In the genomic region with DNA sequence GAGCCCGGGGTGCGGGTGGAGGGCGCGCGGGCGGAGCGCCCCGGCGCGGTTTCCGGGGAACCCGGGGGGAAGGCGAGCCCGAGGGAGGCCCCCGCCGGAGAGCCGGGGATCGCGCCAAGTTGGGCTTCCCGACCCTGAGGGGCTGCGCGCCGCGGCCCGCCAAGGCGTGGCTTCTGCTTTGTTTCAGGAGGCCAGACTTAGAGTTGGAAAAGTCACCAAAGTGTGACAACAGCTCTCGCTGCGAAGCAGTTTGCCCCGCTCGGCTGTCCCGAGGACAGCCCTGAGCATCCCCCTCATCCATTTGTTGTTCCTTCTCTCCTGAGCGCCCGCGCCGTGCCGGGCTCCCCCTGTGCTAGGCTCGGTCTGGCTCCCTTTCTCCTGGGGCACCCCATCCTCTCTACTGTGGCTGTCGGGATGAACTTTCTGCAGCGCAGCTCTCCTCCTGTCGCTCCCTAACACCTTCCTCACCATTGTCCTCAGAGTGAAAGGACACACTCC, we compare ENCODE assay signal across 8 cellular contexts. TPM values are rescaled to one million over a fixed set of nuclear protein-coding genes. Genes with fewer than 3 reads are reported as not detected.
DNase-seq lines count a peak whose midpoint lies in the region; ATAC-seq and TF ChIP-seq lines count a peak whose summit lies in the region.

No MANE protein-coding gene starts in this region.

- H3K4me3 ChIP-seq in RWPE2 (ENCODE audit: severe bottlenecking) (peak overlapping the region; percentile 45), esophagus muscularis mucosa (peak overlapping the region; percentile 83 to 99 (median 86)), neural progenitor cell (peak overlapping the region; percentile 84)

- no peak overlapping the region for H3K27ac ChIP-seq in RWPE2 (ENCODE audit: poor library complexity, severe bottlenecking)
- H3K27ac ChIP-seq in esophagus muscularis mucosa (replicated peaks in 1 of 4): peak overlapping the region; percentile 90 to 94 (median 92)
- no peak overlapping the region for H3K27ac ChIP-seq in neural progenitor cell

- intact Hi-C loops in esophagus muscularis mucosa (cut with DNase I): loop anchor here (5.0 kb wide), 1 partner anchor 35 kb away; no protein-coding TSS in a partner anchor

- 0% methylated on average over 12 of the region's 40 CpGs for WGBS in esophagus muscularis mucosa

- peak; percentile 9 for ATAC-seq in GM18499 (IDR thresholded peaks at IDR 0.05; ENCODE audit: insufficient read depth, unreplicated experiment)
- peak; percentile 34; the same call in 2 of the 3 replicates for ATAC-seq in RWPE2 (ENCODE audit: low read depth)

- H3K4me1 ChIP-seq in RWPE2 (ENCODE audit: insufficient read depth, poor library complexity, severe bottlenecking) (peaks cover 5% of the 10 kb centered on the region), esophagus muscularis mucosa (peaks cover 28 to 65% (median 60%) of the 10 kb centered on the region in 4 donors), neural progenitor cell (peaks cover 15% of the 10 kb centered on the region)

- TF ChIP-seq CTCF in HFFc6 (IDR thresholded peaks at IDR 0.05) (no peak), RWPE2 (IDR thresholded peaks at IDR 0.05; ENCODE audit: poor library complexity, severe bottlenecking) (no peak), esophagus muscularis mucosa (IDR thresholded peaks at IDR 0.05) (no peak), neural progenitor cell (IDR thresholded peaks at IDR 0.05) (no peak)

- DNase-seq in HFFc6: no peak
- DNase-seq in RWPE2 (ENCODE audit: low spot score): no peak
- no peak for DNase-seq in esophagus muscularis mucosa (ENCODE audit: extremely low spot score)
- DNase-seq in neural progenitor cell (ENCODE audit: low spot score): peak; percentile 51
- DNase-seq in AG08395 (ENCODE audit: low spot score): no peak
- DNase-seq in COLO829 (ENCODE audit: low spot score): no peak
- no peak for DNase-seq in superior temporal gyrus (ENCODE audit: extremely low spot score)

- H3K27me3 Mint-ChIP-seq in HFFc6 (ENCODE audit: insufficient read depth) (peaks cover 6% of the 10 kb centered on the region), neural progenitor cell (ENCODE audit: insufficient read depth, low read depth) (peaks cover 48% of the 10 kb centered on the region)

- H3K4me2 ChIP-seq in neural progenitor cell: peak overlapping the region; percentile 94

- peaks cover 9% of the 10 kb centered on the region for H3F3A ChIP-seq in neural progenitor cell (ENCODE audit: low read depth)

- no peaks in the 10 kb centered on the region for H3K9me3 ChIP-seq in RWPE2 (ENCODE audit: severe bottlenecking)
- H3K9me3 ChIP-seq in esophagus muscularis mucosa: no peaks in the 10 kb centered on the region
- H3K9me3 ChIP-seq in neural progenitor cell (ENCODE audit: low read depth): no peaks in the 10 kb centered on the region

- TF ChIP-seq POLR2A in esophagus muscularis mucosa (IDR thresholded peaks at IDR 0.05; ENCODE audit: low read depth): no peak

- H2AFZ ChIP-seq in neural progenitor cell (replicated peaks): peak overlapping the region; percentile 83

- H3K36me3 Mint-ChIP-seq in HFFc6 (ENCODE audit: low read depth): no peaks in the 10 kb centered on the region
- no peaks in the 10 kb centered on the region for H3K36me3 Mint-ChIP-seq in neural progenitor cell

- H3K9me3 Mint-ChIP-seq in HFFc6 (no peaks in the 10 kb centered on the region), neural progenitor cell (peaks cover 3% of the 10 kb centered on the region)

- no peaks in the 10 kb centered on the region for H4K20me1 ChIP-seq in neural progenitor cell (ENCODE audit: low read depth)

- no peak overlapping the region for H3K9ac ChIP-seq in neural progenitor cell

- no peaks in the 10 kb centered on the region for H3K79me2 ChIP-seq in neural progenitor cell (ENCODE audit: low read depth)

- TF ChIP-seq EP300 in esophagus muscularis mucosa (IDR thresholded peaks at IDR 0.05): no peak

- H3K27ac Mint-ChIP-seq in HFFc6 (peak overlapping the region; percentile 58), neural progenitor cell (peak overlapping the region; percentile 48)

- H3K4me3 Mint-ChIP-seq in HFFc6 (peak overlapping the region; percentile 92), neural progenitor cell (peak overlapping the region; percentile 89)

- H3K4me1 Mint-ChIP-seq in HFFc6 (ENCODE audit: low read depth) (peaks cover 35% of the 10 kb centered on the region), neural progenitor cell (peaks cover 11% of the 10 kb centered on the region)

- no peaks in the 10 kb centered on the region for H3K36me3 ChIP-seq in RWPE2 (ENCODE audit: low read depth)
- H3K36me3 ChIP-seq in esophagus muscularis mucosa: no peaks in the 10 kb centered on the region
- H3K36me3 ChIP-seq in neural progenitor cell: no peaks in the 10 kb centered on the region

- H3K27me3 ChIP-seq in RWPE2 (ENCODE audit: insufficient read depth, poor library complexity, severe bottlenecking) (no peaks in the 10 kb centered on the region), esophagus muscularis mucosa (no peaks in the 10 kb centered on the region), neural progenitor cell (peaks cover 58% of the 10 kb centered on the region)

RNA-seq across cellular contexts. Expression of a gene that starts 0.4 kb away (rescaled TPM):
- 10 to 100 TPM; 18.1 to 24.7 (median 23.4) TPM for total RNA-seq in HFFc6 (2021; fragmentation: NEBNext Ultra II Directional; extraction: Animal tissue kit (Norgen Biotek cat#: 25700))
- total RNA-seq in esophagus muscularis mucosa: 10 to 100 TPM; 51.3 to 84.9 (median 59.6) TPM
- 12.4 and 17.4 TPM in 2 replicates for total RNA-seq in neural progenitor cell (ENCODE audit: low replicate concordance)

RNA-seq across cellular contexts. Expression of a gene that starts 32.2 kb away (rescaled TPM):
- total RNA-seq in HFFc6 (2021; fragmentation: NEBNext Ultra II Directional; extraction: Animal tissue kit (Norgen Biotek cat#: 25700)): 1 to 10 TPM in 1 of 6 experiments, under 1 TPM in 5; 0.59 to 2.5 (median 0.73) TPM
- total RNA-seq in esophagus muscularis mucosa (1 to 10 TPM in 1 of 4 donors, under 1 TPM in 3; 0.39 to 1.0 (median 0.46) TPM), neural progenitor cell (ENCODE audit: low replicate concordance) (not detected in 2 replicates)

RNA-seq across cellular contexts. Expression of a gene that starts 53.8 kb away (rescaled TPM):
- total RNA-seq in HFFc6 (2021; fragmentation: NEBNext Ultra II Directional; extraction: Animal tissue kit (Norgen Biotek cat#: 25700)): 100 to 1,000 TPM; 247 to 272 (median 259) TPM
- total RNA-seq in esophagus muscularis mucosa (100 to 1,000 TPM; 125 to 178 (median 159) TPM), neural progenitor cell (ENCODE audit: low replicate concordance) (199 and 203 TPM in 2 replicates)

Comparison
In these comparisons a context has a peak if more than half of its experiments do, and no peak if none do; other contexts are left out.
1. H3K27ac ChIP-seq: peak in esophagus muscularis mucosa (4 of 4); none in RWPE2 (single experiment) and neural progenitor cell (single experiment).
2. Peak in every context shown above with its lines, with median percentiles within 50 percentile points of each other: H3K4me3 ChIP-seq.